13 cellular contexts compared by ENCODE assay signal in genomic region chr2:114729025-114729424, GRCh38.
DNase-seq lines count a peak whose midpoint lies in the region; ATAC-seq and TF ChIP-seq lines count a peak whose summit lies in the region.
"Had no signal": no experiment of that assay in that cellular context is flagged by ENCODE, and none has a peak within 500 bp of the region (broad histone marks: within the 10 kb centered on the region; RNA-seq: fewer than 3 reads in every experiment).

No MANE protein-coding gene starts in this region.

- H3K9me3 ChIP-seq in Caco-2 (no peaks in the 10 kb centered on the region; the same call in 1 of the 2 replicates), HAP-1 (no peaks in the 10 kb centered on the region), lower lobe of right lung (no peaks in the 10 kb centered on the region)
- H3K9me3 ChIP-seq: MG63 had no signal

- no peaks in the 10 kb centered on the region for H3K27me3 Mint-ChIP-seq in Caco-2 (ENCODE audit: insufficient read depth, unreplicated experiment)
- H3K27me3 Mint-ChIP-seq in activated CD8-positive, alpha-beta T cell treated with anti-CD3 and anti-CD28 coated beads for 36 hours, result no peaks in the 10 kb centered on the region

- H3K4me3 Mint-ChIP-seq in Caco-2 (ENCODE audit: unreplicated experiment), result no peak overlapping the region
- no peak overlapping the region for H3K4me3 Mint-ChIP-seq in activated CD8-positive, alpha-beta T cell treated with anti-CD3 and anti-CD28 coated beads for 36 hours

- CTCF ChIA-PET in Caco-2 (lab: Charles Lee), result no interaction called here
- CTCF ChIA-PET in RWPE1 (lab: Yijun Ruan, JAX), result interaction anchor here (0.5 to 0.6 kb wide), 2 partner anchors 31 to 355 kb away, joined by 3 to 6 read pairs; no protein-coding TSS in a partner anchor
- CTCF ChIA-PET in activated CD8-positive, alpha-beta T cell treated with anti-CD3 and anti-CD28 coated beads for 36 hours (lab: Charles Lee), result no interaction called here

- H3K9me3 Mint-ChIP-seq in Caco-2 (ENCODE audit: unreplicated experiment), result no peaks in the 10 kb centered on the region
- peaks cover 2% of the 10 kb centered on the region for H3K9me3 Mint-ChIP-seq in activated CD8-positive, alpha-beta T cell treated with anti-CD3 and anti-CD28 coated beads for 36 hours

- no peak overlapping the region for H3K4me3 ChIP-seq in Caco-2 (ENCODE audit: low read depth, low read length)
- no peak overlapping the region for H3K4me3 ChIP-seq in HAP-1
- H3K4me3 ChIP-seq in lower lobe of right lung, result no peak overlapping the region
- H3K4me3 ChIP-seq: GM12878, MG63 had no signal

- H3K4me1 Mint-ChIP-seq in Caco-2 (ENCODE audit: low read depth, unreplicated experiment), result peaks cover 21% of the 10 kb centered on the region
- H3K4me1 Mint-ChIP-seq in activated CD8-positive, alpha-beta T cell treated with anti-CD3 and anti-CD28 coated beads for 36 hours (ENCODE audit: low read depth), result no peaks in the 10 kb centered on the region

- intact Hi-C loops in Caco-2 (cut with micrococcal nuclease; ENCODE audit: unreplicated experiment) (loop anchor here (1.0 to 10.0 kb wide), 3 partner anchors 226 to 453 kb away; no protein-coding TSS in a partner anchor), lower lobe of right lung (cut with DNase I) (no loop called here)
- intact Hi-C loops in activated CD8-positive, alpha-beta T cell treated with anti-CD3 and anti-CD28 coated beads for 36 hours (cut with micrococcal nuclease), result no loop called here

- H3K36me3 Mint-ChIP-seq in Caco-2 (ENCODE audit: insufficient read depth, unreplicated experiment), result no peaks in the 10 kb centered on the region
- no peaks in the 10 kb centered on the region for H3K36me3 Mint-ChIP-seq in activated CD8-positive, alpha-beta T cell treated with anti-CD3 and anti-CD28 coated beads for 36 hours (ENCODE audit: low read depth)

- H3K27ac ChIP-seq in RWPE1 (no peak overlapping the region), lower lobe of right lung (no peak overlapping the region)

- H3K27me3 ChIP-seq in Caco-2 (replicated peaks; ENCODE audit: control insufficient read depth, insufficient read depth, low read length), result no peaks in the 10 kb centered on the region
- no peaks in the 10 kb centered on the region for H3K27me3 ChIP-seq in HAP-1 (ENCODE audit: low read depth)
- no peaks in the 10 kb centered on the region for H3K27me3 ChIP-seq in lower lobe of right lung (ENCODE audit: low read depth)
- H3K27me3 ChIP-seq: MG63 had no signal

- H3K36me3 ChIP-seq in Caco-2 (ENCODE audit: control insufficient read depth, insufficient read depth, low read length), result no peaks in the 10 kb centered on the region
- H3K36me3 ChIP-seq in HAP-1 (replicated peaks), result no peaks in the 10 kb centered on the region
- no peaks in the 10 kb centered on the region for H3K36me3 ChIP-seq in lower lobe of right lung
- H3K36me3 ChIP-seq: MG63 had no signal

- no TSS peak for BruUV-seq in Caco-2 (replicated peaks; lab: Mats Ljungman, UMichigan)

- DNase-seq in Caco-2, result peak in 1 of 2 experiments; percentile 24
- DNase-seq in HAP-1 (ENCODE audit: low spot score in 2 of 2), result peak; percentile 18 to 68
- DNase-seq in RWPE1 (ENCODE audit: low spot score), result peak; percentile 2
- DNase-seq in lower lobe of right lung, result no peak
- DNase-seq in activated CD8-positive, alpha-beta T cell treated with anti-CD3 and anti-CD28 coated beads for 36 hours, result no peak
- no peak for DNase-seq in HPDE6-E6E7 (ENCODE audit: extremely low spot score)
- DNase-seq: activated CD8-positive, alpha-beta memory T cell treated with anti-CD3 and anti-CD28 coated beads, Interleukin-2, amount 50 U/mL, for 4 hours; effector memory CD4-positive, alpha-beta T cell; glutamatergic neuron; MG63 had no signal

- peak; percentile 28 to 34 for TF ChIP-seq CTCF in Caco-2 (IDR thresholded peaks at IDR 0.05; ENCODE audit: insufficient read depth in 1 of 2, low read depth in 1 of 2, low read length in 1 of 2, severe bottlenecking in 1 of 2, unreplicated experiment in 1 of 2)
- no peak; the same call in 1 of the 2 replicates for TF ChIP-seq CTCF in RWPE1 (conservative IDR thresholded peaks at IDR 0.05; ENCODE audit: low read depth)
- TF ChIP-seq CTCF in lower lobe of right lung (IDR thresholded peaks at IDR 0.05), result peak; percentile 23
- no peak for TF ChIP-seq CTCF in activated CD8-positive, alpha-beta T cell treated with anti-CD3 and anti-CD28 coated beads for 36 hours (IDR thresholded peaks at IDR 0.05)

- no peak for ATAC-seq in lower lobe of right lung
- ATAC-seq in activated CD8-positive, alpha-beta T cell treated with anti-CD3 and anti-CD28 coated beads for 36 hours, result no peak
- no peak for ATAC-seq in GM21528 (IDR thresholded peaks at IDR 0.05; ENCODE audit: low FRiP score, unreplicated experiment)
- no peak for ATAC-seq in GM21619 (IDR thresholded peaks at IDR 0.05; ENCODE audit: unreplicated experiment)
- ATAC-seq: GM12878 had no signal

- in situ Hi-C loops in HAP-1 (cut with MboI; ENCODE audit: low sequenced_read_pairs), result loop anchor here (25.0 kb wide), 1 partner anchor 433 kb away; no protein-coding TSS in a partner anchor

- POLR2A ChIA-PET in Caco-2 (lab: Charles Lee), result interaction anchor here (0.6 kb wide), 1 partner anchor 15 kb away, joined by 3 read pairs; no protein-coding TSS in a partner anchor
- POLR2A ChIA-PET in RWPE1 (lab: Yijun Ruan, JAX; ENCODE audit: low non-redundant PET), result no interaction called here
- POLR2A ChIA-PET in activated CD8-positive, alpha-beta T cell treated with anti-CD3 and anti-CD28 coated beads for 36 hours (lab: Charles Lee), result no interaction called here

- no peak overlapping the region for H3K27ac Mint-ChIP-seq in Caco-2 (ENCODE audit: unreplicated experiment)
- no peak overlapping the region for H3K27ac Mint-ChIP-seq in activated CD8-positive, alpha-beta T cell treated with anti-CD3 and anti-CD28 coated beads for 36 hours

- peaks cover 17% of the 10 kb centered on the region for H3K4me1 ChIP-seq in Caco-2
- H3K4me1 ChIP-seq in HAP-1, result peaks cover 14% of the 10 kb centered on the region
- H3K4me1 ChIP-seq in lower lobe of right lung, result no peaks in the 10 kb centered on the region

Comparison
In these comparisons a context has a peak if more than half of its experiments do, and no peak if none do; other contexts are left out.
1. DNase-seq: peak in HAP-1 (2 of 2) and RWPE1 (single experiment); none in lower lobe of right lung (single experiment), activated CD8-positive, alpha-beta T cell treated with anti-CD3 and anti-CD28 coated beads for 36 hours (single experiment) and HPDE6-E6E7 (single experiment).
2. CTCF ChIP-seq: peak in Caco-2 (2 of 2) and lower lobe of right lung (single experiment); none in RWPE1 (single experiment) and activated CD8-positive, alpha-beta T cell treated with anti-CD3 and anti-CD28 coated beads for 36 hours (single experiment).